ENCODE assay signal across 1 cellular context in the genomic region with DNA sequence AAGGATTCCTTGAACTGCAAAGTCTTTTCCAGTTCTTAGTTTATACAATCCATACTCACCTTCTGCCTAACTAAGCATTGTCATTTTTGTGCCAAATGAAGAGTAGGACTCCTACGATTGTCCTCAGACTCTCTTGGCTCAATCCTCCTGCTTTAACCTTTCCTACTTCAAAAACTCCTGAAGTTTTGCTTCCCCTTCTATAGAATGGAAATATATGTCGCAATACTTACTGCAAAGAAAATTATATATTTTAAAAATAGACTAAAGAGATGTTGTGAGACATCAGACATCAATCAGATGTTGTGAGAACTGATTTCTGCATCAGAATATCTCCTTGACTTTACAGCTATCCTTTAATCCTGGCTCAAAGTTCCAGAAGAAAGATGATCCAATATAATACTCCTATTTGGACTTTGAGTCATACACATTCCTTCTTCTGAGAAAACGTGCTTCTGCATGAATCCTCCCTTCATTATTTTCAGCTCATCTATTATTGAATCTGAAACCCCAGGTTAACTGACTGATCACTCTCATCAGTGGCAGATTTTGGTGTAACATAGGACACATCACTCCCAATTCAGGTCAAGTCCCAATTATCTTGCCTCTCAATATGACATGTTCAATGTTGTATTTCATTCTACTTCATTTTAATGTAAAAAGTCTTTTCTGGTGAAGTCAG.
A peak's percentile ranks its signal among the peaks of the same experiment; 100 is the strongest.
TF ChIP-seq lines count a peak whose summit lies in the region.

No MANE protein-coding gene starts in this region.

TF ChIP-seq in HepG2, 621 proteins besides CTCF, POLR2A, EP300 and RAD21 (continued from another document and continues in another):
- TF ChIP-seq ZSCAN9 (CRISPR knock-in tag; IDR thresholded peaks at IDR 0.05; ENCODE audit: borderline replicate concordance), result no peak; the same call in 1 of the 2 replicates
- TF ChIP-seq NFE2L2 (IDR thresholded peaks at IDR 0.05; ENCODE audit: low read length), result no peak
- TF ChIP-seq ZNF326 (CRISPR knock-in tag; IDR thresholded peaks at IDR 0.05; ENCODE audit: borderline replicate concordance), result no peak
- no peak for TF ChIP-seq GPN1 (CRISPR knock-in tag; IDR thresholded peaks at IDR 0.05; ENCODE audit: borderline replicate concordance)
- no peak for TF ChIP-seq ZNF619 (CRISPR knock-in tag; IDR thresholded peaks at IDR 0.05)
- peak; percentile 85 for TF ChIP-seq CEBPB (IDR thresholded peaks at IDR 0.05; ENCODE audit: borderline replicate concordance, low read depth, low read length)
- TF ChIP-seq SRSF4 (IDR thresholded peaks at IDR 0.05; ENCODE audit: low read depth, low read length, poor library complexity, severe bottlenecking), result peak; percentile 19
- TF ChIP-seq MTA1 (CRISPR knock-in tag; IDR thresholded peaks at IDR 0.05; ENCODE audit: borderline replicate concordance), result no peak
- TF ChIP-seq KDM2A (CRISPR knock-in tag; IDR thresholded peaks at IDR 0.05; ENCODE audit: borderline replicate concordance, low read depth), result no peak
- peak; percentile 2; the same call in 1 of the 2 replicates for TF ChIP-seq SSRP1 (CRISPR knock-in tag; IDR thresholded peaks at IDR 0.05)
- peak in 1 of 2 experiments; percentile 11; a peak in 1 of 4 replicates for TF ChIP-seq NR2F1 (CRISPR knock-in tag; IDR thresholded peaks at IDR 0.05)
- TF ChIP-seq ZNF333 (CRISPR knock-in tag; IDR thresholded peaks at IDR 0.05; ENCODE audit: borderline replicate concordance), result no peak
- no peak for TF ChIP-seq TCF12 (IDR thresholded peaks at IDR 0.05)
- no peak for TF ChIP-seq TCF12 (CRISPR knock-in tag; IDR thresholded peaks at IDR 0.05)
- TF ChIP-seq THAP11 (CRISPR knock-in tag; IDR thresholded peaks at IDR 0.05), result 0 out of 2 replicates have a peak, but pooled peaks have one; percentile 6
- no peak for TF ChIP-seq ZNF816 (CRISPR knock-in tag; IDR thresholded peaks at IDR 0.05; ENCODE audit: borderline replicate concordance)
- TF ChIP-seq KMT2B (CRISPR knock-in tag; IDR thresholded peaks at IDR 0.05), result no peak; the same call in 1 of the 2 replicates
- no peak for TF ChIP-seq ZNF441 (CRISPR knock-in tag; IDR thresholded peaks at IDR 0.05; ENCODE audit: borderline replicate concordance)
- no peak for TF ChIP-seq CREB1 (IDR thresholded peaks at IDR 0.05)
- no peak for TF ChIP-seq CREB1 (CRISPR knock-in tag; IDR thresholded peaks at IDR 0.05)
- TF ChIP-seq RBFOX2 (IDR thresholded peaks at IDR 0.05; ENCODE audit: low read depth, low read length), result peak; percentile 70
- peak; percentile 14 for TF ChIP-seq POLR2AphosphoS5 (IDR thresholded peaks at IDR 0.05; ENCODE audit: low read depth, low read length)
- TF ChIP-seq, protein P1, sequence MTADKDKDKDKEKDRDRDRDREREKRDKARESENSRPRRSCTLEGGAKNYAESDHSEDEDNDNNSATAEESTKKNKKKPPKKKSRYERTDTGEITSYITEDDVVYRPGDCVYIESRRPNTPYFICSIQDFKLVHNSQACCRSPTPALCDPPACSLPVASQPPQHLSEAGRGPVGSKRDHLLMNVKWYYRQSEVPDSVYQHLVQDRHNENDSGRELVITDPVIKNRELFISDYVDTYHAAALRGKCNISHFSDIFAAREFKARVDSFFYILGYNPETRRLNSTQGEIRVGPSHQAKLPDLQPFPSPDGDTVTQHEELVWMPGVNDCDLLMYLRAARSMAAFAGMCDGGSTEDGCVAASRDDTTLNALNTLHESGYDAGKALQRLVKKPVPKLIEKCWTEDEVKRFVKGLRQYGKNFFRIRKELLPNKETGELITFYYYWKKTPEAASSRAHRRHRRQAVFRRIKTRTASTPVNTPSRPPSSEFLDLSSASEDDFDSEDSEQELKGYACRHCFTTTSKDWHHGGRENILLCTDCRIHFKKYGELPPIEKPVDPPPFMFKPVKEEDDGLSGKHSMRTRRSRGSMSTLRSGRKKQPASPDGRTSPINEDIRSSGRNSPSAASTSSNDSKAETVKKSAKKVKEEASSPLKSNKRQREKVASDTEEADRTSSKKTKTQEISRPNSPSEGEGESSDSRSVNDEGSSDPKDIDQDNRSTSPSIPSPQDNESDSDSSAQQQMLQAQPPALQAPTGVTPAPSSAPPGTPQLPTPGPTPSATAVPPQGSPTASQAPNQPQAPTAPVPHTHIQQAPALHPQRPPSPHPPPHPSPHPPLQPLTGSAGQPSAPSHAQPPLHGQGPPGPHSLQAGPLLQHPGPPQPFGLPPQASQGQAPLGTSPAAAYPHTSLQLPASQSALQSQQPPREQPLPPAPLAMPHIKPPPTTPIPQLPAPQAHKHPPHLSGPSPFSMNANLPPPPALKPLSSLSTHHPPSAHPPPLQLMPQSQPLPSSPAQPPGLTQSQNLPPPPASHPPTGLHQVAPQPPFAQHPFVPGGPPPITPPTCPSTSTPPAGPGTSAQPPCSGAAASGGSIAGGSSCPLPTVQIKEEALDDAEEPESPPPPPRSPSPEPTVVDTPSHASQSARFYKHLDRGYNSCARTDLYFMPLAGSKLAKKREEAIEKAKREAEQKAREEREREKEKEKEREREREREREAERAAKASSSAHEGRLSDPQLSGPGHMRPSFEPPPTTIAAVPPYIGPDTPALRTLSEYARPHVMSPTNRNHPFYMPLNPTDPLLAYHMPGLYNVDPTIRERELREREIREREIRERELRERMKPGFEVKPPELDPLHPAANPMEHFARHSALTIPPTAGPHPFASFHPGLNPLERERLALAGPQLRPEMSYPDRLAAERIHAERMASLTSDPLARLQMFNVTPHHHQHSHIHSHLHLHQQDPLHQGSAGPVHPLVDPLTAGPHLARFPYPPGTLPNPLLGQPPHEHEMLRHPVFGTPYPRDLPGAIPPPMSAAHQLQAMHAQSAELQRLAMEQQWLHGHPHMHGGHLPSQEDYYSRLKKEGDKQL (CRISPR knock-in tag; IDR thresholded peaks at IDR 0.05; ENCODE audit: low read depth), result no peak
- TF ChIP-seq CBFB (CRISPR knock-in tag; IDR thresholded peaks at IDR 0.05), result no peak
- no peak for TF ChIP-seq ZFP37 (CRISPR knock-in tag; IDR thresholded peaks at IDR 0.05; ENCODE audit: borderline replicate concordance)
- TF ChIP-seq, protein P2, sequence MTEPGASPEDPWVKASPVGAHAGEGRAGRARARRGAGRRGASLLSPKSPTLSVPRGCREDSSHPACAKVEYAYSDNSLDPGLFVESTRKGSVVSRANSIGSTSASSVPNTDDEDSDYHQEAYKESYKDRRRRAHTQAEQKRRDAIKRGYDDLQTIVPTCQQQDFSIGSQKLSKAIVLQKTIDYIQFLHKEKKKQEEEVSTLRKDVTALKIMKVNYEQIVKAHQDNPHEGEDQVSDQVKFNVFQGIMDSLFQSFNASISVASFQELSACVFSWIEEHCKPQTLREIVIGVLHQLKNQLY (CRISPR knock-in tag; IDR thresholded peaks at IDR 0.05), result no peak
- TF ChIP-seq, protein P3, sequence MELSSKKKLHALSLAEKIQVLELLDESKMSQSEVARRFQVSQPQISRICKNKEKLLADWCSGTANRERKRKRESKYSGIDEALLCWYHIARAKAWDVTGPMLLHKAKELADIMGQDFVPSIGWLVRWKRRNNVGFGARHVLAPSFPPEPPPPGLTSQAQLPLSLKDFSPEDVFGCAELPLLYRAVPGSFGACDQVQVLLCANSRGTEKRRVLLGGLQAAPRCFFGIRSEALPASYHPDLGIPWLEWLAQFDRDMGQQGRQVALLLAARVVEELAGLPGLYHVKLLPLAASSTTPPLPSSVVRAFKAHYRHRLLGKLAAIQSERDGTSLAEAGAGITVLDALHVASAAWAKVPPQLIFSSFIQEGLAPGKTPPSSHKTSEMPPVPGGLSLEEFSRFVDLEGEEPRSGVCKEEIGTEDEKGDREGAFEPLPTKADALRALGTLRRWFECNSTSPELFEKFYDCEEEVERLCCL (CRISPR knock-in tag; IDR thresholded peaks at IDR 0.05; ENCODE audit: borderline replicate concordance), result no peak
- TF ChIP-seq ZNF225 (CRISPR knock-in tag; IDR thresholded peaks at IDR 0.05), result no peak
- TF ChIP-seq, protein P4, sequence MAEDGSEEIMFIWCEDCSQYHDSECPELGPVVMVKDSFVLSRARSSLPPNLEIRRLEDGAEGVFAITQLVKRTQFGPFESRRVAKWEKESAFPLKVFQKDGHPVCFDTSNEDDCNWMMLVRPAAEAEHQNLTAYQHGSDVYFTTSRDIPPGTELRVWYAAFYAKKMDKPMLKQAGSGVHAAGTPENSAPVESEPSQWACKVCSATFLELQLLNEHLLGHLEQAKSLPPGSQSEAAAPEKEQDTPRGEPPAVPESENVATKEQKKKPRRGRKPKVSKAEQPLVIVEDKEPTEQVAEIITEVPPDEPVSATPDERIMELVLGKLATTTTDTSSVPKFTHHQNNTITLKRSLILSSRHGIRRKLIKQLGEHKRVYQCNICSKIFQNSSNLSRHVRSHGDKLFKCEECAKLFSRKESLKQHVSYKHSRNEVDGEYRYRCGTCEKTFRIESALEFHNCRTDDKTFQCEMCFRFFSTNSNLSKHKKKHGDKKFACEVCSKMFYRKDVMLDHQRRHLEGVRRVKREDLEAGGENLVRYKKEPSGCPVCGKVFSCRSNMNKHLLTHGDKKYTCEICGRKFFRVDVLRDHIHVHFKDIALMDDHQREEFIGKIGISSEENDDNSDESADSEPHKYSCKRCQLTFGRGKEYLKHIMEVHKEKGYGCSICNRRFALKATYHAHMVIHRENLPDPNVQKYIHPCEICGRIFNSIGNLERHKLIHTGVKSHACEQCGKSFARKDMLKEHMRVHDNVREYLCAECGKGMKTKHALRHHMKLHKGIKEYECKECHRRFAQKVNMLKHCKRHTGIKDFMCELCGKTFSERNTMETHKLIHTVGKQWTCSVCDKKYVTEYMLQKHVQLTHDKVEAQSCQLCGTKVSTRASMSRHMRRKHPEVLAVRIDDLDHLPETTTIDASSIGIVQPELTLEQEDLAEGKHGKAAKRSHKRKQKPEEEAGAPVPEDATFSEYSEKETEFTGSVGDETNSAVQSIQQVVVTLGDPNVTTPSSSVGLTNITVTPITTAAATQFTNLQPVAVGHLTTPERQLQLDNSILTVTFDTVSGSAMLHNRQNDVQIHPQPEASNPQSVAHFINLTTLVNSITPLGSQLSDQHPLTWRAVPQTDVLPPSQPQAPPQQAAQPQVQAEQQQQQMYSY (CRISPR knock-in tag; IDR thresholded peaks at IDR 0.05), result 0 out of 2 replicates have a peak, but pooled peaks have one; percentile 7
- no peak for TF ChIP-seq MIER2 (CRISPR knock-in tag; IDR thresholded peaks at IDR 0.05)
- peak; percentile 7 for TF ChIP-seq PHF5A (CRISPR knock-in tag; IDR thresholded peaks at IDR 0.05; ENCODE audit: low read depth, unreplicated experiment)
- peak; percentile 83 for TF ChIP-seq RBM22 (optimal IDR thresholded peaks at IDR 0.05; ENCODE audit: low read length)
- peak; percentile 43; the same call in 1 of the 2 replicates for TF ChIP-seq PAF1 (CRISPR knock-in tag; IDR thresholded peaks at IDR 0.05)
- TF ChIP-seq ZFP82 (CRISPR knock-in tag; IDR thresholded peaks at IDR 0.05; ENCODE audit: borderline replicate concordance), result 0 out of 2 replicates have a peak, but pooled peaks have one; percentile 49
- TF ChIP-seq AHR (CRISPR knock-in tag; IDR thresholded peaks at IDR 0.05), result no peak
- TF ChIP-seq CBX2 (IDR thresholded peaks at IDR 0.05; ENCODE audit: low read depth, low read length), result no peak
- TF ChIP-seq CBX2 (CRISPR knock-in tag; IDR thresholded peaks at IDR 0.05; ENCODE audit: low read depth), result no peak
- no peak for TF ChIP-seq AKAP8 (CRISPR knock-in tag; IDR thresholded peaks at IDR 0.05)
- no peak for TF ChIP-seq ZFY (CRISPR knock-in tag; IDR thresholded peaks at IDR 0.05)
- 0 out of 2 replicates have a peak, but pooled peaks have one; percentile 6 for TF ChIP-seq PRMT3 (CRISPR knock-in tag; IDR thresholded peaks at IDR 0.05; ENCODE audit: borderline replicate concordance, low read depth)
- TF ChIP-seq TARDBP (CRISPR knock-in tag; IDR thresholded peaks at IDR 0.05), result no peak
- no peak for TF ChIP-seq HOXA3 (CRISPR knock-in tag; IDR thresholded peaks at IDR 0.05)
- TF ChIP-seq PCBP2 (optimal IDR thresholded peaks at IDR 0.05; ENCODE audit: low read depth, low read length, poor library complexity, severe bottlenecking), result no peak
- TF ChIP-seq ZSCAN30 (CRISPR knock-in tag; IDR thresholded peaks at IDR 0.05), result no peak
- no peak for TF ChIP-seq STAG1 (CRISPR knock-in tag; IDR thresholded peaks at IDR 0.05)
- TF ChIP-seq TBL1XR1 (IDR thresholded peaks at IDR 0.05; ENCODE audit: borderline replicate concordance, low read length, partially characterized antibody), result no peak
- TF ChIP-seq NFIC (IDR thresholded peaks at IDR 0.05; ENCODE audit: low read length), result peak; percentile 2; the same call in 1 of the 2 replicates
- TF ChIP-seq ZNF383 (CRISPR knock-in tag; IDR thresholded peaks at IDR 0.05; ENCODE audit: borderline replicate concordance), result no peak
- TF ChIP-seq SIN3A (IDR thresholded peaks at IDR 0.05; ENCODE audit: borderline replicate concordance, low read depth, low read length), result peak; percentile 4; the same call in 1 of the 2 replicates
- TF ChIP-seq ZNF101 (CRISPR knock-in tag; IDR thresholded peaks at IDR 0.05; ENCODE audit: borderline replicate concordance, low read depth), result no peak
- no peak for TF ChIP-seq ZNF263 (CRISPR knock-in tag; IDR thresholded peaks at IDR 0.05)
- TF ChIP-seq, protein P5, sequence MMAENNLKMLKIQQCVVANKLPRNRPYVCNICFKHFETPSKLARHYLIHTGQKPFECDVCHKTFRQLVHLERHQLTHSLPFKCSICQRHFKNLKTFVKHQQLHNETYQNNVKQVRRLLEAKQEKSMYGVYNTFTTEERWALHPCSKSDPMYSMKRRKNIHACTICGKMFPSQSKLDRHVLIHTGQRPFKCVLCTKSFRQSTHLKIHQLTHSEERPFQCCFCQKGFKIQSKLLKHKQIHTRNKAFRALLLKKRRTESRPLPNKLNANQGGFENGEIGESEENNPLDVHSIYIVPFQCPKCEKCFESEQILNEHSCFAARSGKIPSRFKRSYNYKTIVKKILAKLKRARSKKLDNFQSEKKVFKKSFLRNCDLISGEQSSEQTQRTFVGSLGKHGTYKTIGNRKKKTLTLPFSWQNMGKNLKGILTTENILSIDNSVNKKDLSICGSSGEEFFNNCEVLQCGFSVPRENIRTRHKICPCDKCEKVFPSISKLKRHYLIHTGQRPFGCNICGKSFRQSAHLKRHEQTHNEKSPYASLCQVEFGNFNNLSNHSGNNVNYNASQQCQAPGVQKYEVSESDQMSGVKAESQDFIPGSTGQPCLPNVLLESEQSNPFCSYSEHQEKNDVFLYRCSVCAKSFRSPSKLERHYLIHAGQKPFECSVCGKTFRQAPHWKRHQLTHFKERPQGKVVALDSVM (CRISPR knock-in tag; IDR thresholded peaks at IDR 0.05), result no peak
- TF ChIP-seq CCDC6 (CRISPR knock-in tag; IDR thresholded peaks at IDR 0.05), result peak; percentile 12; the same call in 1 of the 2 replicates
- TF ChIP-seq ZFP36L2 (CRISPR knock-in tag; IDR thresholded peaks at IDR 0.05), result no peak
- TF ChIP-seq ZNF296 (CRISPR knock-in tag; conservative IDR thresholded peaks at IDR 0.05), result no peak
- TF ChIP-seq PHB2 (IDR thresholded peaks at IDR 0.05; ENCODE audit: partially characterized antibody), result no peak
- TF ChIP-seq, protein P6, sequence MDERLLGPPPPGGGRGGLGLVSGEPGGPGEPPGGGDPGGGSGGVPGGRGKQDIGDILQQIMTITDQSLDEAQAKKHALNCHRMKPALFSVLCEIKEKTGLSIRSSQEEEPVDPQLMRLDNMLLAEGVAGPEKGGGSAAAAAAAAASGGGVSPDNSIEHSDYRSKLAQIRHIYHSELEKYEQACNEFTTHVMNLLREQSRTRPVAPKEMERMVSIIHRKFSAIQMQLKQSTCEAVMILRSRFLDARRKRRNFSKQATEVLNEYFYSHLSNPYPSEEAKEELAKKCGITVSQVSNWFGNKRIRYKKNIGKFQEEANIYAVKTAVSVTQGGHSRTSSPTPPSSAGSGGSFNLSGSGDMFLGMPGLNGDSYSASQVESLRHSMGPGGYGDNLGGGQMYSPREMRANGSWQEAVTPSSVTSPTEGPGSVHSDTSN (CRISPR knock-in tag; IDR thresholded peaks at IDR 0.05), result no peak
- peak; percentile 53 for TF ChIP-seq CEBPG (CRISPR knock-in tag; IDR thresholded peaks at IDR 0.05)
- TF ChIP-seq ZNF7 (CRISPR knock-in tag; IDR thresholded peaks at IDR 0.05), result no peak
- TF ChIP-seq HOXA9 (CRISPR knock-in tag; IDR thresholded peaks at IDR 0.05; ENCODE audit: borderline replicate concordance), result no peak
- TF ChIP-seq NFYB (CRISPR knock-in tag; IDR thresholded peaks at IDR 0.05), result no peak
